Comparison of ENCODE assay signal across 9 cellular contexts in genomic region chr11:60924906-60925684, GRCh38. TPM values are rescaled to one million over a fixed set of nuclear protein-coding genes. Genes with fewer than 3 reads are reported as not detected.
DNase-seq lines count a peak whose midpoint lies in the region; ATAC-seq, FAIRE-seq and TF ChIP-seq lines count a peak whose summit lies in the region.
"Had no signal": no experiment of that assay in that cellular context is flagged by ENCODE, and none has a peak within 500 bp of the region (broad histone marks: within the 10 kb centered on the region; RNA-seq: fewer than 3 reads in every experiment).

No MANE protein-coding gene starts in this region.

- H3K23ac ChIP-seq in H9 (ENCODE audit: insufficient read length, low read depth, low read length): no peak overlapping the region

- H3K9me3 ChIP-seq in BLaER1 (no peaks in the 10 kb centered on the region), H9 (ENCODE audit: control insufficient read depth, low read depth, low read length) (no peaks in the 10 kb centered on the region), astrocyte (ENCODE audit: insufficient read depth, low read depth, low read length) (no peaks in the 10 kb centered on the region), left lung (no peaks in the 10 kb centered on the region), tibial nerve (no peaks in the 10 kb centered on the region)

- TF ChIP-seq EP300 in tibial nerve (IDR thresholded peaks at IDR 0.05): no peak

- H3T11ph ChIP-seq in H9 (ENCODE audit: low read length): no peak overlapping the region

- H4K5ac ChIP-seq in H9 (ENCODE audit: insufficient read length, low read depth, low read length): no peak overlapping the region

- no CpG with 5 or more reads among the region's 33 CpGs for WGBS in H9 (ENCODE audit: extremely low coverage, insufficient read length, low lambda C conversion rate)
- 4 to 5% methylated on average over 29 to 33 of the region's 33 CpGs for WGBS in tibial nerve, 2 donors

- no peak overlapping the region for H2BK20ac ChIP-seq in H9 (ENCODE audit: low read depth, low read length, poor library complexity, severe bottlenecking)

- no peak overlapping the region for H2AK5ac ChIP-seq in H9 (ENCODE audit: insufficient read length, low read length)

- H3K9me3 Mint-ChIP-seq in H9 (no peaks in the 10 kb centered on the region), astrocyte (ENCODE audit: unreplicated experiment) (peaks cover 1% of the 10 kb centered on the region)

- H3K36me3 Mint-ChIP-seq in H9 (ENCODE audit: insufficient read depth in 1 of 3, low read depth in 3 of 3) (peaks cover 36 to 60% (median 56%) of the 10 kb centered on the region in 3 experiments; a peak in 6 of 7 replicates), astrocyte (ENCODE audit: low read depth, unreplicated experiment) (peaks cover 27% of the 10 kb centered on the region)

- H2BK120ac ChIP-seq in H9 (ENCODE audit: low read depth, low read length, poor library complexity, severe bottlenecking): no peak overlapping the region

- H3K27ac ChIP-seq in BLaER1 (peak overlapping the region; percentile 69), H9 (ENCODE audit: insufficient read length, low read depth, low read length) (no peak overlapping the region), astrocyte (ENCODE audit: low read depth, low read length) (no peak overlapping the region), left lung (no peak overlapping the region), tibial nerve (peak overlapping the region in 1 of 4 donors; percentile 56)

- H2BK5ac ChIP-seq in H9 (ENCODE audit: insufficient read length, low read length): no peak overlapping the region

- H3K4ac ChIP-seq in H9 (ENCODE audit: low read depth, low read length): no peak overlapping the region

- H3K36me3 ChIP-seq in BLaER1 (peaks cover 59% of the 10 kb centered on the region), astrocyte (ENCODE audit: insufficient read depth, low read length) (peaks cover 12% of the 10 kb centered on the region), left lung (peaks cover 0 to 34% of the 10 kb centered on the region in 2 donors), tibial nerve (peaks cover 0 to 56% (median 25%) of the 10 kb centered on the region in 3 donors)

- H3K79me1 ChIP-seq in H9 (ENCODE audit: insufficient read depth, low read depth, low read length, poor library complexity, severe bottlenecking): no peaks in the 10 kb centered on the region

- ATAC-seq in left lung (no peak), GM19328 (IDR thresholded peaks at IDR 0.05; ENCODE audit: unreplicated experiment) (no peak)

- no peak for FAIRE-seq in astrocyte (lab: Jason Lieb, UNC)

- no peak for DNase-seq in H9
- DNase-seq in astrocyte (ENCODE audit: low read depth): no peak
- peak in 1 of 2 donors; percentile 34 for DNase-seq in left lung
- no peak for DNase-seq in tibial nerve (ENCODE audit: low spot score in 2 of 2)
- DNase-seq in NOMO-1 (lab: John Stamatoyannopoulos, UW; ENCODE audit: unreplicated experiment in 2 of 2): no peak
- no peak for DNase-seq in LoVo (ENCODE audit: low spot score)

- peak overlapping the region; percentile 77 for H3K14ac ChIP-seq in H9 (ENCODE audit: insufficient read depth, low read length)

- peak overlapping the region; percentile 13 for H3K18ac ChIP-seq in H9 (ENCODE audit: insufficient read length, low read depth, low read length)

- TF ChIP-seq POLR2A in tibial nerve (IDR thresholded peaks at IDR 0.05): no peak

- H3K4me1 Mint-ChIP-seq in H9: peaks cover 16 to 21% of the 10 kb centered on the region in 2 experiments
- H3K4me1 Mint-ChIP-seq in astrocyte (ENCODE audit: low read depth, unreplicated experiment): peaks cover 8% of the 10 kb centered on the region

- H4K20me1 ChIP-seq in BLaER1 (peaks cover 76% of the 10 kb centered on the region), H9 (ENCODE audit: control insufficient read depth, insufficient read depth, insufficient read length) (no peaks in the 10 kb centered on the region), astrocyte (ENCODE audit: insufficient read depth, low read length) (peaks cover 27% of the 10 kb centered on the region)

- peak overlapping the region; percentile 82 for H3K4me3 ChIP-seq in BLaER1
- H3K4me3 ChIP-seq in astrocyte (ENCODE audit: insufficient read depth, low read depth, low read length): peak overlapping the region; percentile 67
- peak overlapping the region; percentile 56 to 69 for H3K4me3 ChIP-seq in left lung
- H3K4me3 ChIP-seq in tibial nerve: peak overlapping the region; percentile 53 to 73 (median 62)

- H3K4me2 ChIP-seq in BLaER1: peak overlapping the region; percentile 94
- peak overlapping the region; percentile 91 for H3K4me2 ChIP-seq in H9 (ENCODE audit: insufficient read depth, insufficient read length, low read length)
- peak overlapping the region; percentile 95 for H3K4me2 ChIP-seq in astrocyte (ENCODE audit: low read length)

- no peak for TF ChIP-seq CTCF in H9 (conservative IDR thresholded peaks at IDR 0.05)
- no peak for TF ChIP-seq CTCF in astrocyte (IDR thresholded peaks at IDR 0.05; ENCODE audit: insufficient read depth, low read depth, low read length)
- no peak for TF ChIP-seq CTCF in left lung (IDR thresholded peaks at IDR 0.05)
- TF ChIP-seq CTCF in tibial nerve (IDR thresholded peaks at IDR 0.05): no peak

- no peak overlapping the region for H4K91ac ChIP-seq in H9 (ENCODE audit: insufficient read length, low read depth, low read length)

- peaks cover 44% of the 10 kb centered on the region for H3K27me3 ChIP-seq in BLaER1
- H3K27me3 ChIP-seq in H9 (ENCODE audit: insufficient read depth, low read length): no peaks in the 10 kb centered on the region
- H3K27me3 ChIP-seq in astrocyte (ENCODE audit: insufficient read depth, low read length): no peaks in the 10 kb centered on the region
- H3K27me3 ChIP-seq in left lung: peaks cover 9 to 53% of the 10 kb centered on the region in 2 donors
- peaks cover 0 to 11% of the 10 kb centered on the region in 2 donors for H3K27me3 ChIP-seq in tibial nerve

- H3K56ac ChIP-seq in H9 (ENCODE audit: insufficient read length, low read depth, low read length): no peak overlapping the region

- peak overlapping the region; percentile 78 to 93 for H3K4me3 Mint-ChIP-seq in H9
- peak overlapping the region; percentile 86 for H3K4me3 Mint-ChIP-seq in astrocyte (ENCODE audit: unreplicated experiment)

- H3K27ac Mint-ChIP-seq in H9 (peak overlapping the region in 1 of 3 experiments; percentile 62; a peak in 2 of 7 replicates), astrocyte (ENCODE audit: unreplicated experiment) (peak overlapping the region; percentile 58)

- no peak overlapping the region; the same call in 1 of the 2 replicates for H2BK15ac ChIP-seq in H9 (ENCODE audit: low read depth, low read length)

- H2AFZ ChIP-seq in H9 (ENCODE audit: low read length) (no peak overlapping the region), astrocyte (ENCODE audit: low read depth, low read length) (peak overlapping the region; percentile 57)

- no peak overlapping the region for H2BK12ac ChIP-seq in H9 (ENCODE audit: insufficient read length, low read depth, low read length)

- intact Hi-C loops in left lung (cut with DNase I): no loop called here

- H3K4me1 ChIP-seq in BLaER1: peaks cover 58% of the 10 kb centered on the region
- peaks cover 2% of the 10 kb centered on the region; the same call in 1 of the 2 replicates for H3K4me1 ChIP-seq in H9 (ENCODE audit: insufficient read depth, low read length)
- peaks cover 19% of the 10 kb centered on the region for H3K4me1 ChIP-seq in astrocyte (ENCODE audit: insufficient read depth, low read length)
- H3K4me1 ChIP-seq in left lung: peaks cover 9 to 28% of the 10 kb centered on the region in 2 donors
- H3K4me1 ChIP-seq in tibial nerve: peaks cover 0 to 30% (median 19%) of the 10 kb centered on the region in 4 donors

- H3K9ac ChIP-seq in BLaER1: peak overlapping the region; percentile 79
- H3K9ac ChIP-seq in H9 (ENCODE audit: extremely low read depth, insufficient read length, low read length): peak overlapping the region; percentile 41
- peak overlapping the region; percentile 83 for H3K9ac ChIP-seq in astrocyte (ENCODE audit: low read length)

- peaks cover 7% of the 10 kb centered on the region for H3K27me3 Mint-ChIP-seq in H9 (ENCODE audit: low read depth)
- no peaks in the 10 kb centered on the region for H3K27me3 Mint-ChIP-seq in astrocyte (ENCODE audit: low read depth, unreplicated experiment)

- H3K23me2 ChIP-seq in H9 (ENCODE audit: insufficient read length, low read depth, low read length, poor library complexity, severe bottlenecking): peaks cover 10% of the 10 kb centered on the region

- H4K8ac ChIP-seq in H9 (replicated peaks; ENCODE audit: insufficient read length, low read depth, low read length): no peak overlapping the region

- H3K79me2 ChIP-seq in H9 (ENCODE audit: insufficient read depth, low read length) (no peaks in the 10 kb centered on the region), astrocyte (ENCODE audit: insufficient read depth, low read length) (peaks cover 8% of the 10 kb centered on the region)

RNA-seq across cellular contexts. Expression of gene TMEM132A, which starts 0.8 kb away (rescaled TPM):
- 84.5 and 95.5 TPM in 2 replicates for total RNA-seq in H9 (2021)
- total RNA-seq in astrocyte: 117 TPM in 2 replicates
- 10 to 100 TPM; 12.3 to 37.1 TPM for total RNA-seq in left lung
- total RNA-seq in tibial nerve: 10 to 100 TPM; 15.9 to 41.9 (median 26.6) TPM

RNA-seq across cellular contexts. Expression of gene TMEM109, which starts 11.1 kb away (rescaled TPM):
- total RNA-seq in H9 (2021) (36.4 and 38.0 TPM in 2 replicates), astrocyte (72.8 and 72.9 TPM in 2 replicates), left lung (100 to 1,000 TPM; 105 to 130 TPM), tibial nerve (100 to 1,000 TPM; 173 to 300 (median 197) TPM)

RNA-seq across cellular contexts. Expression of gene PRPF19, which starts 18.7 kb away (rescaled TPM):
- total RNA-seq in H9 (2021) (130 and 132 TPM in 2 replicates), astrocyte (58.4 and 61.9 TPM in 2 replicates), left lung (10 to 100 TPM; 49.1 to 76.8 TPM), tibial nerve (10 to 100 TPM; 49.6 to 92.0 (median 55.5) TPM)

RNA-seq across cellular contexts. Expression of gene SLC15A3, which starts 26.9 kb away (rescaled TPM):
- total RNA-seq in H9 (2021) (7.0 and 8.1 TPM in 2 replicates), astrocyte (66.3 and 87.8 TPM in 2 replicates), left lung (10 to 100 TPM; 60.4 to 96.4 TPM), tibial nerve (10 to 100 TPM; 32.2 to 94.4 (median 64.8) TPM)

RNA-seq across cellular contexts. Expression of gene CD6, which starts 46.4 kb away (rescaled TPM):
- total RNA-seq in H9 (2021): not detected in 2 replicates
- total RNA-seq in astrocyte: 0.39 and 0.58 TPM in 2 replicates
- 1 to 10 TPM; 1.7 to 6.3 TPM for total RNA-seq in left lung
- 1 to 10 TPM in 2 of 4 donors, under 1 TPM in 1, not detected in 1; 0.59 to 3.6 (median 2.7) TPM for total RNA-seq in tibial nerve
- total RNA-seq: LHCN-M2 had no signal
